ENCODE assay signal across 13 cellular contexts in genomic region chr1:109930252-109930993, GRCh38. TPM values are rescaled to one million over a fixed set of nuclear protein-coding genes. Genes with fewer than 3 reads are reported as not detected.
A peak's percentile ranks its signal among the peaks of the same experiment; 100 is the strongest.
DNase-seq lines count a peak whose midpoint lies in the region; TF ChIP-seq lines count a peak whose summit lies in the region.
"Had no signal": no experiment of that assay in that cellular context is flagged by ENCODE, and none has a peak within 500 bp of the region (broad histone marks: within the 10 kb centered on the region; RNA-seq: fewer than 3 reads in every experiment).

No MANE protein-coding gene starts in this region.

- H3K9ac ChIP-seq in OCI-LY3 (ENCODE audit: low read length) (no peak overlapping the region), Karpas-422 (ENCODE audit: low read length) (no peak overlapping the region)

- H3K4me1 ChIP-seq in OCI-LY3 (ENCODE audit: low read length): no peaks in the 10 kb centered on the region
- peaks cover 0 to 61% of the 10 kb centered on the region in 2 donors for H3K4me1 ChIP-seq in right atrium auricular region
- no peaks in the 10 kb centered on the region for H3K4me1 ChIP-seq in Karpas-422 (ENCODE audit: low read length)

- POLR2A ChIA-PET in AG04450 (lab: Yijun Ruan, JAX): interaction anchor here (1.6 kb wide), 1 partner anchor 54 kb away, joined by 4 read pairs; the partner anchor contains the start of gene AHCYL1

- H3K27me3 ChIP-seq in AG04450 (ENCODE audit: control insufficient read depth, insufficient read depth, low read length) (no peaks in the 10 kb centered on the region), OCI-LY3 (ENCODE audit: low read depth, low read length) (no peaks in the 10 kb centered on the region), right atrium auricular region (no peaks in the 10 kb centered on the region), Karpas-422 (ENCODE audit: low read length) (no peaks in the 10 kb centered on the region)

- no peaks in the 10 kb centered on the region for H4K20me1 ChIP-seq in OCI-LY3 (ENCODE audit: insufficient read depth, low read length)
- no peaks in the 10 kb centered on the region for H4K20me1 ChIP-seq in Karpas-422 (ENCODE audit: insufficient read depth, low read depth, low read length)

- in situ Hi-C loops in G401 (cut with HindIII; ENCODE audit: low sequenced_read_pairs): no loop called here
- in situ Hi-C loops in GM13976 (cut with MboI; ENCODE audit: low sequenced_read_pairs, unreplicated experiment): no loop called here

- CTCF ChIA-PET in AG04450 (lab: Charles Lee): interaction anchor here (1.0 to 1.8 kb wide), 2 partner anchors 54 to 153 kb away, joined by 3 to 7 read pairs; partner anchors contain the start of gene AHCYL1

- H2AFZ ChIP-seq in OCI-LY3 (ENCODE audit: low read depth, low read length) (no peak overlapping the region), Karpas-422 (ENCODE audit: low read length) (no peak overlapping the region)

- H3K27ac ChIP-seq in AG04450 (ENCODE audit: low read depth, low read length): peak overlapping the region; percentile 11
- no peak overlapping the region for H3K27ac ChIP-seq in OCI-LY3 (ENCODE audit: low read length)
- H3K27ac ChIP-seq in right atrium auricular region: peak overlapping the region; percentile 72 to 74
- H3K27ac ChIP-seq in Karpas-422 (ENCODE audit: low read length): no peak overlapping the region
- H3K27ac ChIP-seq: SK-N-MC had no signal

- no peaks in the 10 kb centered on the region for H3K9me2 ChIP-seq in Karpas-422 (replicated peaks; ENCODE audit: insufficient read depth, low read length)

- peaks cover 3% of the 10 kb centered on the region for H3K36me3 ChIP-seq in OCI-LY3 (replicated peaks; ENCODE audit: low read depth, low read length)
- peaks cover 28% of the 10 kb centered on the region for H3K36me3 ChIP-seq in right atrium auricular region
- no peaks in the 10 kb centered on the region for H3K36me3 ChIP-seq in Karpas-422 (ENCODE audit: insufficient read depth, low read length)

- no peak for TF ChIP-seq CTCF in AG04450 (IDR thresholded peaks at IDR 0.05; ENCODE audit: low read depth, low read length)
- 0 out of 2 replicates have a peak, but pooled peaks have one; percentile 5 for TF ChIP-seq CTCF in OCI-LY3 (IDR thresholded peaks at IDR 0.05; ENCODE audit: low read depth, low read length)
- no peak for TF ChIP-seq CTCF in right atrium auricular region (IDR thresholded peaks at IDR 0.05)
- peak; percentile 5 for TF ChIP-seq CTCF in retinal pigment epithelial cell (conservative IDR thresholded peaks at IDR 0.05; ENCODE audit: low read depth, low read length)
- no peak for TF ChIP-seq CTCF in GM13976 (IDR thresholded peaks at IDR 0.05; ENCODE audit: borderline replicate concordance, control extremely low read depth, extremely low read depth, insufficient read depth, missing control alignments)

- no peaks in the 10 kb centered on the region for H3K79me2 ChIP-seq in OCI-LY3 (ENCODE audit: low read length)
- H3K79me2 ChIP-seq in Karpas-422 (ENCODE audit: low read length): no peaks in the 10 kb centered on the region

- peaks cover 5% of the 10 kb centered on the region for H3K9me3 ChIP-seq in AG04450 (ENCODE audit: control insufficient read depth, insufficient read depth, low read length)
- H3K9me3 ChIP-seq in OCI-LY3 (ENCODE audit: insufficient read depth, low read length): no peaks in the 10 kb centered on the region
- no peaks in the 10 kb centered on the region for H3K9me3 ChIP-seq in right atrium auricular region
- H3K9me3 ChIP-seq in Karpas-422 (ENCODE audit: low read length): no peaks in the 10 kb centered on the region
- H3K9me3 ChIP-seq: mucosa of descending colon had no signal

- H3K4me2 ChIP-seq in OCI-LY3 (ENCODE audit: low read length): no peak overlapping the region
- no peak overlapping the region for H3K4me2 ChIP-seq in Karpas-422 (ENCODE audit: low read depth, low read length, poor library complexity, severe bottlenecking)

- DNase-seq in AG04450 (ENCODE audit: low read depth, low spot score): no peak
- no peak for DNase-seq in right atrium auricular region (ENCODE audit: low spot score)
- no peak for DNase-seq in retinal pigment epithelial cell (ENCODE audit: low read depth)
- DNase-seq in G401 (ENCODE audit: low spot score): no peak
- no peak for DNase-seq in stimulated activated naive CD4-positive, alpha-beta T cell (lab: John Stamatoyannopoulos, UW)
- DNase-seq in Karpas-422: no peak
- DNase-seq in GM13976 (ENCODE audit: low spot score): no peak
- DNase-seq: activated CD4-positive, alpha-beta T cell treated with anti-CD3 and anti-CD28 coated beads, Interleukin-2, amount 50 U/mL, for 4 hours; activated naive CD4-positive, alpha-beta T cell treated with anti-CD3 and anti-CD28 coated beads, Interleukin-2, amount 10 ng/mL, durations not matched to agents 7 days and 5 days; stimulated activated CD4-positive, alpha-beta T cell treated with anti-CD3 and anti-CD28 coated beads, Interleukin-15, amount 100 ng/mL, for 24 hours had no signal

- H3K4me3 ChIP-seq in AG04450 (ENCODE audit: low read depth, low read length) (no peak overlapping the region), OCI-LY3 (ENCODE audit: low read length) (no peak overlapping the region), right atrium auricular region (no peak overlapping the region), retinal pigment epithelial cell (ENCODE audit: low read length) (no peak overlapping the region), Karpas-422 (ENCODE audit: low read length) (no peak overlapping the region)
- H3K4me3 ChIP-seq: mucosa of descending colon, SK-N-MC had no signal

RNA-seq across cellular contexts. Expression of gene CSF1, which starts 19.8 kb away (rescaled TPM):
- 70.1 and 84.1 TPM in 2 replicates for polyA plus RNA-seq in AG04450 (2011; rRNA removed)
- polyA minus RNA-seq in AG04450 (2011; rRNA and poly(A)+ RNA removed): 45.9 and 52.7 TPM in 2 replicates
- total RNA-seq in right atrium auricular region: 10 to 100 TPM; 31.4 to 48.4 TPM
- total RNA-seq in G401 (2014; rRNA removed; shearing (Covaris generic)): 12.7 and 13.4 TPM in 2 replicates
- total RNA-seq in Karpas-422 (2014; rRNA removed; shearing (Covaris generic); ENCODE audit: low replicate concordance): 0.07 and 0.29 TPM in 2 replicates

RNA-seq across cellular contexts. Expression of gene AHCYL1, which starts 54.1 kb away (rescaled TPM):
- polyA plus RNA-seq in AG04450 (2011; rRNA removed): 120 and 133 TPM in 2 replicates
- polyA minus RNA-seq in AG04450 (2011; rRNA and poly(A)+ RNA removed): 96.9 and 104 TPM in 2 replicates
- 10 to 100 TPM; 28.7 to 36.9 TPM for total RNA-seq in right atrium auricular region
- total RNA-seq in G401 (2014; rRNA removed; shearing (Covaris generic)): 20.5 and 24.2 TPM in 2 replicates
- total RNA-seq in Karpas-422 (2014; rRNA removed; shearing (Covaris generic); ENCODE audit: low replicate concordance): 29.5 and 34.0 TPM in 2 replicates

Comparison
In these comparisons a context has a peak if more than half of its experiments do, and no peak if none do; other contexts are left out.
1. H3K27ac ChIP-seq: peak in AG04450 (single experiment) and right atrium auricular region (2 of 2); none in OCI-LY3 (single experiment) and Karpas-422 (single experiment).
2. CTCF ChIP-seq: peak in OCI-LY3 (single experiment) and retinal pigment epithelial cell (single experiment); none in AG04450 (single experiment), right atrium auricular region (0 of 2) and GM13976 (single experiment).
3. RNA of gene CSF1, which starts 19.8 kb away (total RNA-seq): 31.4 to 48.4 TPM in right atrium auricular region and 12.7 to 13.4 TPM in G401; 0.07 to 0.29 TPM in Karpas-422; every median in the first group is over 10 times any median in the second.